Comparison of ENCODE assay signal across 27 cellular contexts in the genomic region with DNA sequence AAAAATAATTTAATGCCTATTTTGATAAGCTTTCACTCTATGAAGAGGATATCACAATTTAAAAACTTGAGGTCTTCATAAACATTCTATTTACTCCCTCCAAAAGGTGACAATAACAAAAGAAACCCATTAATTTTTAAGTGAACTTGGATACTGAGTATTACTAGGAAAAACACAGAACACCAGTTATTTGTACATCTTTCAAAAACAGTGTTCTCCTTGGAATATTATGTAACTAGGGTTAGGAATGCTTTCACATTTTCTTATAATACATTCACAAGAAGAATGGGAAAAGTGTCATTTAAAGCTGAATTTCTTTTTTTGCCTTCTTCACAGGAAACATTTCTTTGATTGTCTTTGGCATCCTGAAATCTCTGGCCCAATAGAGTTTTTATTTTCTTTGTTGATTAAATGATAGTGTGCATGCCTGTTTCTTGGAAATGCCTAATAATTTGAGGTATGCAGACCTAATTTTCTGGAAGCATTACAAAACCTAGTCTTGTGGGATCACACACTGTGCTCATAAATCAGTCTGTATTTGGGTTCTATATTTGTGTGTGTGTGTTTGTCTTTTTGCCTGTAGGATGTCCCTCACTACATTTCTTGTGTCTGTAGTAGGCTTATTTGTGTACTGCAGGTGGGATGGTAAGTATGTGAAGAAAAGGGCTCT.
DNase-seq lines count a peak whose midpoint lies in the region; ATAC-seq, FAIRE-seq and TF ChIP-seq lines count a peak whose summit lies in the region.
"Had no signal": no experiment of that assay in that cellular context is flagged by ENCODE, and none has a peak within 500 bp of the region (broad histone marks: within the 10 kb centered on the region; RNA-seq: fewer than 3 reads in every experiment).

No MANE protein-coding gene starts in this region.

- no peak overlapping the region for H2AFZ ChIP-seq in HCT116 (ENCODE audit: low read depth, low read length, poor library complexity, severe bottlenecking)

- peaks cover 43% of the 10 kb centered on the region for H3K79me2 ChIP-seq in HCT116 (ENCODE audit: insufficient read depth, low read length)

- ATAC-seq in Right ventricle myocardium superior (ENCODE audit: poor library complexity) (peak; percentile 15), HCT116 (no peak), gastrocnemius medialis (no peak), HG02610 (IDR thresholded peaks at IDR 0.05; ENCODE audit: unreplicated experiment) (no peak)
- ATAC-seq: A549; esophagus mucosa; foreskin keratinocyte; naive thymus-derived CD4-positive, alpha-beta T cell; Panc1 had no signal

- H3K36me3 ChIP-seq in right atrium auricular region (peaks cover 30% of the 10 kb centered on the region), HCT116 (ENCODE audit: control insufficient read depth in 1 of 2, insufficient read depth in 2 of 2, low read length in 2 of 2) (peaks cover 12 to 18% of the 10 kb centered on the region in 2 experiments; a peak in 3 of 4 replicates), gastrocnemius medialis (peaks cover 0 to 32% of the 10 kb centered on the region in 2 donors)
- H3K36me3 ChIP-seq: uterus had no signal

- no peak for TF ChIP-seq CTCF in right atrium auricular region (IDR thresholded peaks at IDR 0.05)
- no peak for TF ChIP-seq CTCF in HCT116 (IDR thresholded peaks at IDR 0.05 in 2 of 3, conservative IDR thresholded peaks at IDR 0.05 in 1 of 3; ENCODE audit: borderline replicate concordance in 1 of 3, insufficient read depth in 1 of 3, low read depth in 2 of 3, low read length in 2 of 3)
- no peak for TF ChIP-seq CTCF in gastrocnemius medialis (IDR thresholded peaks at IDR 0.05 in 4 of 5, conservative IDR thresholded peaks at IDR 0.05 in 1 of 5)

- H3K9ac ChIP-seq in HCT116 (ENCODE audit: low read length): no peak overlapping the region

- CTCF ChIA-PET in HCT116 (lab: Charles Lee): no interaction called here

- H4K20me1 ChIP-seq in HCT116 (ENCODE audit: insufficient read depth): no peaks in the 10 kb centered on the region

- H3K27ac ChIP-seq in right atrium auricular region (no peak overlapping the region), HCT116 (ENCODE audit: low read depth, low read length) (no peak overlapping the region), gastrocnemius medialis (peak overlapping the region in 3 of 4 donors; percentile 20 to 38 (median 30))
- H3K27ac ChIP-seq: A549, foreskin keratinocyte, heart right ventricle, spleen, stomach, thyroid gland, uterus had no signal

- no peaks in the 10 kb centered on the region for H3K27me3 ChIP-seq in right atrium auricular region
- no peaks in the 10 kb centered on the region for H3K27me3 ChIP-seq in HCT116 (ENCODE audit: insufficient read depth, low read length)
- no peaks in the 10 kb centered on the region for H3K27me3 ChIP-seq in gastrocnemius medialis
- H3K27me3 ChIP-seq: foreskin keratinocyte, heart right ventricle, spleen, stomach, thyroid gland, uterus had no signal

- H3K4me1 ChIP-seq in right atrium auricular region: peaks cover 0 to 29% of the 10 kb centered on the region in 2 donors
- H3K4me1 ChIP-seq in HCT116 (ENCODE audit: control insufficient read depth in 1 of 2, insufficient read depth in 2 of 2, low read length in 2 of 2): no peaks in the 10 kb centered on the region
- H3K4me1 ChIP-seq in gastrocnemius medialis: peaks cover 14 to 45% of the 10 kb centered on the region in 2 donors
- H3K4me1 ChIP-seq: A549, thyroid gland, uterus had no signal

- no peak for TF ChIP-seq POLR2A in HCT116 (IDR thresholded peaks at IDR 0.05; ENCODE audit: borderline replicate concordance, extremely low read depth, insufficient read depth, insufficient read length)
- no peak for TF ChIP-seq POLR2A in gastrocnemius medialis (IDR thresholded peaks at IDR 0.05)

- DNase-seq in Right ventricle myocardium superior: no peak
- DNase-seq in right atrium auricular region (ENCODE audit: low spot score): no peak
- no peak for DNase-seq in HCT116 (ENCODE audit: low read depth, low spot score)
- no peak for DNase-seq in gastrocnemius medialis
- DNase-seq in medulla oblongata (ENCODE audit: extremely low spot score): no peak
- no peak for DNase-seq in Ammon's horn (ENCODE audit: low spot score)
- DNase-seq: activated CD4-positive, alpha-beta memory T cell treated with anti-CD3 and anti-CD28 coated beads, Interleukin-2, amount 10 ng/mL, durations not matched to agents 7 days and 5 days; AML-193; aorta; foreskin keratinocyte; heart right ventricle; naive thymus-derived CD4-positive, alpha-beta T cell; NCI-H1048; NCI-H2107; NCI-H345; occipital lobe; SHP77; spleen; stimulated activated CD4-positive, alpha-beta T cell treated with anti-CD3 and anti-CD28 coated beads, Interleukin-2, amount 100 ng/mL, for 48 hours; stomach; thyroid gland; uterus had no signal

- intact Hi-C loops in Right ventricle myocardium superior (cut with DNase I): no loop called here
- intact Hi-C loops in HCT116 (cut with micrococcal nuclease): no loop called here
- intact Hi-C loops in gastrocnemius medialis (cut with DNase I; ENCODE audit: low total_unique reads): no loop called here

- peak; percentile 38 for FAIRE-seq in colon (lab: Jason Lieb, UNC)
- FAIRE-seq: A549 had no signal

- no peaks in the 10 kb centered on the region for H3K9me2 ChIP-seq in HCT116 (ENCODE audit: insufficient read depth)

- H3K4me3 ChIP-seq in right atrium auricular region: no peak overlapping the region
- H3K4me3 ChIP-seq in HCT116 (replicated peaks in 1 of 2; ENCODE audit: low read depth in 1 of 2, low read length in 2 of 2): no peak overlapping the region
- H3K4me3 ChIP-seq in gastrocnemius medialis: no peak overlapping the region
- H3K4me3 ChIP-seq: A549, heart right ventricle, spleen, stomach, thyroid gland, uterus had no signal

- BruUV-seq in HCT116 (replicated peaks; lab: Mats Ljungman, UMichigan): TSS peak; percentile 12

- no peak for TF ChIP-seq RAD21 in HCT116 (IDR thresholded peaks at IDR 0.05; ENCODE audit: low read depth)

- in situ Hi-C loops in gastrocnemius medialis (cut with MboI; ENCODE audit: low sequenced_read_pairs in 4 of 4): no loop called here

- H3K9me3 ChIP-seq in right atrium auricular region (no peaks in the 10 kb centered on the region), HCT116 (ENCODE audit: control insufficient read depth in 1 of 2, insufficient read depth in 1 of 2, low read depth in 1 of 2, low read length in 2 of 2) (no peaks in the 10 kb centered on the region), gastrocnemius medialis (no peaks in the 10 kb centered on the region)
- H3K9me3 ChIP-seq: A549, heart right ventricle, spleen, stomach, thyroid gland, uterus had no signal

- RAD21 ChIA-PET in HCT116 (lab: Charles Lee; ENCODE audit: low non-redundant PET in 1 of 2, low total read pairs in 2 of 2, uncharacterized antibody in 2 of 2, unreplicated experiment in 2 of 2): no interaction called here

- H3K4me2 ChIP-seq in HCT116 (ENCODE audit: low read length): no peak overlapping the region
- H3K4me2 ChIP-seq: A549 had no signal

- POLR2A ChIA-PET in HCT116 (lab: Charles Lee): no interaction called here

TF ChIP-seq in HCT116, 20 proteins besides CTCF, POLR2A, EP300 and RAD21 (continues in another document):
- TF ChIP-seq TCF7L2 (IDR thresholded peaks at IDR 0.05; ENCODE audit: borderline replicate concordance, extremely low read depth, insufficient read depth, insufficient read length) (no peak), CBX3 (IDR thresholded peaks at IDR 0.05; ENCODE audit: low read depth) (no peak), REST (IDR thresholded peaks at IDR 0.05; ENCODE audit: low read depth) (no peak), CEBPB (IDR thresholded peaks at IDR 0.05; ENCODE audit: low read depth) (no peak), ZBTB33 (IDR thresholded peaks at IDR 0.05; ENCODE audit: extremely low read depth, insufficient replicate concordance, low read length) (no peak), ZNF274 (IDR thresholded peaks at IDR 0.05; ENCODE audit: low read depth, low read length) (no peak), SP1 (IDR thresholded peaks at IDR 0.05; ENCODE audit: low read depth) (no peak), SIN3A (IDR thresholded peaks at IDR 0.05; ENCODE audit: low read depth) (no peak), EZH2 (IDR thresholded peaks at IDR 0.05) (no peak)

Comparison
In these comparisons a context has a peak if more than half of its experiments do, and no peak if none do; other contexts are left out.
1. H3K27ac ChIP-seq: peak in gastrocnemius medialis (3 of 4); none in right atrium auricular region (0 of 2) and HCT116 (single experiment).